Comparison of ENCODE assay signal across 10 cellular contexts in genomic region chr12:53222170-53223005, GRCh38. TPM values are rescaled to one million over a fixed set of nuclear protein-coding genes. Genes with fewer than 3 reads are reported as not detected.
A peak's percentile ranks its signal among the peaks of the same experiment; 100 is the strongest.
DNase-seq lines count a peak whose midpoint lies in the region; ATAC-seq, FAIRE-seq and TF ChIP-seq lines count a peak whose summit lies in the region.
"Had no signal": no experiment of that assay in that cellular context is flagged by ENCODE, and none has a peak within 500 bp of the region (broad histone marks: within the 10 kb centered on the region; RNA-seq: fewer than 3 reads in every experiment).

No MANE protein-coding gene starts in this region.

- H3K4me2 ChIP-seq in HepG2 (ENCODE audit: low read depth, low read length) = peak overlapping the region; percentile 100

- TF ChIP-seq CTCF in HepG2 (CRISPR knock-in tag; IDR thresholded peaks at IDR 0.05) = no peak
- no peak for TF ChIP-seq CTCF in thyroid gland (IDR thresholded peaks at IDR 0.05)

- peaks cover 40% of the 10 kb centered on the region for H3K4me1 ChIP-seq in adipocyte (ENCODE audit: control insufficient read depth, insufficient read depth, low read length)
- H3K4me1 ChIP-seq in HepG2 (ENCODE audit: insufficient read depth, low read length) = peaks cover 57% of the 10 kb centered on the region
- H3K4me1 ChIP-seq in thyroid gland = peaks cover 31 to 64% of the 10 kb centered on the region in 2 donors

- no peaks in the 10 kb centered on the region for H3K79me2 ChIP-seq in HepG2 (ENCODE audit: insufficient read depth, low read length)

- CTCF ChIA-PET in HepG2 (lab: Yijun Ruan, JAX; ENCODE audit: low intra/inter-chr PET ratio, low total read pairs) = no interaction called here

- H3K4me1 Mint-ChIP-seq in activated CD4-positive, alpha-beta T cell treated with anti-CD3 and anti-CD28 coated beads, Interleukin-2, amount 10 ng/mL, durations not matched to agents 24 days and 14 days = peaks cover 72% of the 10 kb centered on the region

- H4K20me1 ChIP-seq in HepG2 (ENCODE audit: insufficient read depth, low read length) = no peaks in the 10 kb centered on the region

- peak overlapping the region; percentile 90 for H3K27ac Mint-ChIP-seq in activated CD4-positive, alpha-beta T cell treated with anti-CD3 and anti-CD28 coated beads, Interleukin-2, amount 10 ng/mL, durations not matched to agents 24 days and 14 days

- no peak for ATAC-seq in HepG2
- no peak for ATAC-seq in left lobe of liver
- ATAC-seq in HG02938 (IDR thresholded peaks at IDR 0.05; ENCODE audit: unreplicated experiment) = no peak

- H3K4me3 ChIP-seq in adipocyte (ENCODE audit: low read length) (peak overlapping the region; percentile 59), HepG2 (replicated peaks in 1 of 3; ENCODE audit: insufficient read depth in 1 of 3, low read depth in 2 of 3, low read length in 3 of 3) (peak overlapping the region; percentile 36 to 89 (median 89)), thyroid gland (replicated peaks in 1 of 3) (peak overlapping the region in 1 of 3 donors; percentile 60)

- H3K9me3 ChIP-seq in adipocyte (ENCODE audit: control insufficient read depth, low read length) = no peaks in the 10 kb centered on the region
- H3K9me3 ChIP-seq in HepG2 (ENCODE audit: low read length) = no peaks in the 10 kb centered on the region
- H3K9me3 ChIP-seq in thyroid gland = no peaks in the 10 kb centered on the region

- H2AFZ ChIP-seq in HepG2 (ENCODE audit: low read length) = no peak overlapping the region

- intact Hi-C loops in activated CD4-positive, alpha-beta T cell treated with anti-CD3 and anti-CD28 coated beads, Interleukin-2, amount 10 ng/mL, durations not matched to agents 24 days and 14 days (cut with micrococcal nuclease) = no loop called here
- intact Hi-C loops in HepG2 (cut with micrococcal nuclease; ENCODE audit: unreplicated experiment) = loop anchor here (5.0 kb wide), 1 partner anchor 75 kb away; the partner anchor contains the start of genes MYG1 and PFDN5
- intact Hi-C loops in thyroid gland (cut with DNase I) = no loop called here

- in situ Hi-C loops in HepG2 (cut with HindIII; ENCODE audit: extremely low pct_ligation_motif_present, low pct_unique_long_range_greater_than_20kb) (no loop called here), KBM-7 (cut with MboI; ENCODE audit: low pct_unique_long_range_greater_than_20kb, low sequenced_read_pairs) (no loop called here)

- H3K36me3 Mint-ChIP-seq in activated CD4-positive, alpha-beta T cell treated with anti-CD3 and anti-CD28 coated beads, Interleukin-2, amount 10 ng/mL, durations not matched to agents 24 days and 14 days (ENCODE audit: low read depth) = peaks cover 28% of the 10 kb centered on the region

- no peaks in the 10 kb centered on the region for H3K27me3 ChIP-seq in adipocyte (replicated peaks; ENCODE audit: control insufficient read depth, insufficient read depth, low read length)
- peaks cover 0 to 23% of the 10 kb centered on the region in 2 experiments; a peak in 4 of 5 replicates for H3K27me3 ChIP-seq in HepG2 (ENCODE audit: control insufficient read depth in 1 of 2, insufficient read depth in 2 of 2, low read length in 2 of 2)
- H3K27me3 ChIP-seq in thyroid gland = no peaks in the 10 kb centered on the region

- no peak for TF ChIP-seq RAD21 in HepG2 (CRISPR knock-in tag; IDR thresholded peaks at IDR 0.05)

- no peaks in the 10 kb centered on the region for H3K36me3 ChIP-seq in adipocyte (ENCODE audit: control insufficient read depth, insufficient read depth, low read length, severe bottlenecking)
- no peaks in the 10 kb centered on the region for H3K36me3 ChIP-seq in HepG2 (replicated peaks in 1 of 2; ENCODE audit: control insufficient read depth in 1 of 2, insufficient read depth in 2 of 2, low read length in 2 of 2)
- peaks cover 0 to 9% of the 10 kb centered on the region in 2 donors for H3K36me3 ChIP-seq in thyroid gland

- H3K9ac ChIP-seq in adipocyte (ENCODE audit: low read length) (peak overlapping the region; percentile 85), HepG2 (ENCODE audit: insufficient read depth, low read depth, low read length) (no peak overlapping the region)

- no peak for TF ChIP-seq POLR2A in HepG2 (IDR thresholded peaks at IDR 0.05; ENCODE audit: insufficient read depth in 1 of 2, low read depth in 2 of 2, low read length in 2 of 2)
- no peak for TF ChIP-seq POLR2A in thyroid gland (IDR thresholded peaks at IDR 0.05)

- POLR2A ChIA-PET in HepG2 (lab: Yijun Ruan, JAX) = no interaction called here

- H3K4me3 Mint-ChIP-seq in activated CD4-positive, alpha-beta T cell treated with anti-CD3 and anti-CD28 coated beads, Interleukin-2, amount 10 ng/mL, durations not matched to agents 24 days and 14 days = peak overlapping the region; percentile 78

- TF ChIP-seq EP300 in HepG2 (IDR thresholded peaks at IDR 0.05; ENCODE audit: low read depth in 2 of 2, low read length in 2 of 2) (no peak), HepG2 (CRISPR knock-in tag; IDR thresholded peaks at IDR 0.05; ENCODE audit: borderline replicate concordance) (no peak)

- H3K27ac ChIP-seq in HepG2 (ENCODE audit: extremely low read length, insufficient read depth, low read length) (no peak overlapping the region), thyroid gland (peak overlapping the region; percentile 91 to 99 (median 98))

- BruUV-seq in HepG2 (replicated peaks; lab: Mats Ljungman, UMichigan) = no TSS peak

- FAIRE-seq in HepG2 (lab: Jason Lieb, UNC) = no peak

- WGBS in HepG2 (ENCODE audit: low lambda C conversion rate) = 13% methylated on average over 5 of the region's 5 CpGs
- WGBS in thyroid gland, 2 donors = 58 to 66% methylated on average over 4 to 5 of the region's 5 CpGs

- no peak for DNase-seq in activated CD4-positive, alpha-beta T cell treated with anti-CD3 and anti-CD28 coated beads, Interleukin-2, amount 10 ng/mL, durations not matched to agents 24 days and 14 days
- DNase-seq in activated CD4-positive, alpha-beta T cell treated with anti-CD3 and anti-CD28 coated beads for 48 hours = no peak
- DNase-seq in adipocyte (ENCODE audit: low read depth) (peak; percentile 80), HepG2 (ENCODE audit: low spot score) (no peak), thyroid gland (no peak), left lobe of liver (ENCODE audit: low spot score) (no peak), KBM-7 (no peak)
- DNase-seq: NCI-H1105 had no signal

- H3K9me3 Mint-ChIP-seq in activated CD4-positive, alpha-beta T cell treated with anti-CD3 and anti-CD28 coated beads, Interleukin-2, amount 10 ng/mL, durations not matched to agents 24 days and 14 days = no peaks in the 10 kb centered on the region

- H3K27me3 Mint-ChIP-seq in activated CD4-positive, alpha-beta T cell treated with anti-CD3 and anti-CD28 coated beads, Interleukin-2, amount 10 ng/mL, durations not matched to agents 24 days and 14 days = peaks cover 1% of the 10 kb centered on the region

RNA-seq across cellular contexts. Expression of gene RARG, which starts 9.6 kb away (rescaled TPM):
- 57.2 and 58.5 TPM in 2 replicates for total RNA-seq in activated CD4-positive, alpha-beta T cell treated with anti-CD3 and anti-CD28 coated beads, Interleukin-2, amount 10 ng/mL, durations not matched to agents 24 days and 14 days
- total RNA-seq in HepG2 (2016; rRNA removed; fragmentation: Illumina TruSeq; extraction: Trizol) (0.77 and 0.91 TPM in 2 replicates), thyroid gland (10 to 100 TPM; 13.6 to 27.7 (median 23.8) TPM), left lobe of liver (2.5 TPM)
- total RNA-seq in HepG2 (2016; cell fraction: cytosol; rRNA removed; fragmentation: Illumina TruSeq; extraction: Trizol; ENCODE audit: low read depth) = 0.18 and 0.91 TPM in 2 replicates
- total RNA-seq in HepG2 (2016; cell fraction: insoluble cytoplasmic fraction; rRNA removed; fragmentation: Illumina TruSeq; extraction: Trizol) = 0.49 and 1.3 TPM in 2 replicates
- total RNA-seq in HepG2 (2016; cell fraction: membrane; rRNA removed; fragmentation: Illumina TruSeq; extraction: Trizol) = 0.90 and 1.1 TPM in 2 replicates
- 0.72 and 1.5 TPM in 2 replicates for total RNA-seq in HepG2 (2016; cell fraction: nucleus; rRNA removed; fragmentation: Illumina TruSeq; extraction: Trizol)
- 1.5 and 1.6 TPM in 2 replicates for polyA plus RNA-seq in HepG2 (2011; rRNA removed)
- polyA plus RNA-seq in HepG2 (2011; cell fraction: cytosol; rRNA removed) = 0.87 and 1.9 TPM in 2 replicates
- polyA plus RNA-seq in HepG2 (2011; cell fraction: nucleus; rRNA removed) = 3.2 and 4.1 TPM in 2 replicates
- polyA plus RNA-seq in HepG2 (2012) = 0.89 and 0.92 TPM in 2 replicates
- polyA plus RNA-seq in HepG2 (2016; cell fraction: cytosol; fragmentation: Illumina TruSeq; extraction: Trizol; ENCODE audit: low read depth) = 0.21 and 0.27 TPM in 2 replicates
- polyA plus RNA-seq in HepG2 (2016; cell fraction: insoluble cytoplasmic fraction; fragmentation: Illumina TruSeq; extraction: Trizol; ENCODE audit: low read depth) = 1.0 and 1.1 TPM in 2 replicates
- 0.57 and 0.81 TPM in 2 replicates for polyA plus RNA-seq in HepG2 (2016; cell fraction: membrane; fragmentation: Illumina TruSeq; extraction: Trizol; ENCODE audit: low read depth)
- polyA plus RNA-seq in HepG2 (2016; cell fraction: nucleus; fragmentation: Illumina TruSeq; extraction: Trizol; ENCODE audit: insufficient read depth, low read depth) = 2.2 and 2.3 TPM in 2 replicates
- polyA minus RNA-seq in HepG2 (2011; rRNA and poly(A)+ RNA removed; ENCODE audit: low replicate concordance) = 4.0 and 33.4 TPM in 2 replicates
- polyA minus RNA-seq in HepG2 (2011; cell fraction: cytosol; rRNA and poly(A)+ RNA removed) = 0.99 and 1.1 TPM in 2 replicates
- polyA minus RNA-seq in HepG2 (2011; cell fraction: nucleus; rRNA and poly(A)+ RNA removed) = 0.25 and 1.7 TPM in 2 replicates

RNA-seq across cellular contexts. Expression of gene ITGB7, which starts 15.3 kb away (rescaled TPM):
- 226 and 239 TPM in 2 replicates for total RNA-seq in activated CD4-positive, alpha-beta T cell treated with anti-CD3 and anti-CD28 coated beads, Interleukin-2, amount 10 ng/mL, durations not matched to agents 24 days and 14 days
- 0.13 and 0.18 TPM in 2 replicates for total RNA-seq in HepG2 (2016; rRNA removed; fragmentation: Illumina TruSeq; extraction: Trizol)
- total RNA-seq in HepG2 (2016; cell fraction: cytosol; rRNA removed; fragmentation: Illumina TruSeq; extraction: Trizol; ENCODE audit: low read depth) = not detected in 2 replicates
- total RNA-seq in HepG2 (2016; cell fraction: insoluble cytoplasmic fraction; rRNA removed; fragmentation: Illumina TruSeq; extraction: Trizol) = 0.32 TPM in 1 of 2 replicates, not detected in the other
- not detected in 2 replicates for total RNA-seq in HepG2 (2016; cell fraction: membrane; rRNA removed; fragmentation: Illumina TruSeq; extraction: Trizol)
- total RNA-seq in HepG2 (2016; cell fraction: nucleus; rRNA removed; fragmentation: Illumina TruSeq; extraction: Trizol) = not detected in 2 replicates
- 0.14 and 0.16 TPM in 2 replicates for polyA plus RNA-seq in HepG2 (2011; rRNA removed)
- 0.09 and 0.13 TPM in 2 replicates for polyA plus RNA-seq in HepG2 (2011; cell fraction: cytosol; rRNA removed)
- 0.39 and 0.40 TPM in 2 replicates for polyA plus RNA-seq in HepG2 (2011; cell fraction: nucleus; rRNA removed)
- 0.20 and 0.30 TPM in 2 replicates for polyA plus RNA-seq in HepG2 (2012)
- not detected in 2 replicates for polyA plus RNA-seq in HepG2 (2016; cell fraction: cytosol; fragmentation: Illumina TruSeq; extraction: Trizol; ENCODE audit: low read depth)
- polyA plus RNA-seq in HepG2 (2016; cell fraction: insoluble cytoplasmic fraction; fragmentation: Illumina TruSeq; extraction: Trizol; ENCODE audit: low read depth) = 0.33 TPM in 1 of 2 replicates, not detected in the other
- polyA plus RNA-seq in HepG2 (2016; cell fraction: membrane; fragmentation: Illumina TruSeq; extraction: Trizol; ENCODE audit: low read depth) = not detected in 2 replicates
- 0.20 TPM in 1 of 2 replicates, not detected in the other for polyA plus RNA-seq in HepG2 (2016; cell fraction: nucleus; fragmentation: Illumina TruSeq; extraction: Trizol; ENCODE audit: insufficient read depth, low read depth)
- 0.40 and 2.6 TPM in 2 replicates for polyA minus RNA-seq in HepG2 (2011; rRNA and poly(A)+ RNA removed; ENCODE audit: low replicate concordance)
- not detected in 2 replicates for polyA minus RNA-seq in HepG2 (2011; cell fraction: cytosol; rRNA and poly(A)+ RNA removed)
- not detected in 2 replicates for polyA minus RNA-seq in HepG2 (2011; cell fraction: nucleus; rRNA and poly(A)+ RNA removed)
- total RNA-seq in thyroid gland = 10 to 100 TPM in 1 of 4 donors, 1 to 10 TPM in 3; 3.2 to 15.6 (median 4.9) TPM
- total RNA-seq in left lobe of liver = 8.6 TPM
- total RNA-seq: glomerular endothelial cell had no signal

RNA-seq across cellular contexts. Expression of gene CSAD, which starts 41.7 kb away (rescaled TPM):
- 21.6 and 25.6 TPM in 2 replicates for total RNA-seq in activated CD4-positive, alpha-beta T cell treated with anti-CD3 and anti-CD28 coated beads, Interleukin-2, amount 10 ng/mL, durations not matched to agents 24 days and 14 days
- total RNA-seq in HepG2 (2016; rRNA removed; fragmentation: Illumina TruSeq; extraction: Trizol) (2.7 and 7.2 TPM in 2 replicates), thyroid gland (10 to 100 TPM; 20.6 to 39.7 (median 25.2) TPM), left lobe of liver (53.6 TPM)
- total RNA-seq in HepG2 (2016; cell fraction: cytosol; rRNA removed; fragmentation: Illumina TruSeq; extraction: Trizol; ENCODE audit: low read depth) = 3.9 and 6.0 TPM in 2 replicates
- total RNA-seq in HepG2 (2016; cell fraction: insoluble cytoplasmic fraction; rRNA removed; fragmentation: Illumina TruSeq; extraction: Trizol) = 1.3 and 7.7 TPM in 2 replicates
- total RNA-seq in HepG2 (2016; cell fraction: membrane; rRNA removed; fragmentation: Illumina TruSeq; extraction: Trizol) = 2.3 TPM in 2 replicates
- total RNA-seq in HepG2 (2016; cell fraction: nucleus; rRNA removed; fragmentation: Illumina TruSeq; extraction: Trizol) = 12.9 and 16.2 TPM in 2 replicates
- polyA plus RNA-seq in HepG2 (2011; rRNA removed) = 23.5 and 25.2 TPM in 2 replicates
- 4.3 and 5.6 TPM in 2 replicates for polyA plus RNA-seq in HepG2 (2011; cell fraction: cytosol; rRNA removed)
- 112 and 125 TPM in 2 replicates for polyA plus RNA-seq in HepG2 (2011; cell fraction: nucleus; rRNA removed)
- 10.0 and 10.8 TPM in 2 replicates for polyA plus RNA-seq in HepG2 (2012)
- polyA plus RNA-seq in HepG2 (2016; cell fraction: cytosol; fragmentation: Illumina TruSeq; extraction: Trizol; ENCODE audit: low read depth) = 0.41 and 0.44 TPM in 2 replicates
- polyA plus RNA-seq in HepG2 (2016; cell fraction: insoluble cytoplasmic fraction; fragmentation: Illumina TruSeq; extraction: Trizol; ENCODE audit: low read depth) = 2.9 and 3.3 TPM in 2 replicates
- polyA plus RNA-seq in HepG2 (2016; cell fraction: membrane; fragmentation: Illumina TruSeq; extraction: Trizol; ENCODE audit: low read depth) = 1.2 TPM in 2 replicates
- polyA plus RNA-seq in HepG2 (2016; cell fraction: nucleus; fragmentation: Illumina TruSeq; extraction: Trizol; ENCODE audit: insufficient read depth, low read depth) = 64.6 and 67.6 TPM in 2 replicates
- polyA minus RNA-seq in HepG2 (2011; rRNA and poly(A)+ RNA removed; ENCODE audit: low replicate concordance) = 12.1 and 29.8 TPM in 2 replicates
- polyA minus RNA-seq in HepG2 (2011; cell fraction: cytosol; rRNA and poly(A)+ RNA removed) = 1.8 and 1.9 TPM in 2 replicates
- polyA minus RNA-seq in HepG2 (2011; cell fraction: nucleus; rRNA and poly(A)+ RNA removed) = 20.1 and 26.4 TPM in 2 replicates

RNA-seq across cellular contexts. Expression of gene ZNF740, which starts 41.9 kb away (rescaled TPM):
- 44.0 and 50.5 TPM in 2 replicates for total RNA-seq in activated CD4-positive, alpha-beta T cell treated with anti-CD3 and anti-CD28 coated beads, Interleukin-2, amount 10 ng/mL, durations not matched to agents 24 days and 14 days
- total RNA-seq in HepG2 (2016; rRNA removed; fragmentation: Illumina TruSeq; extraction: Trizol) (15.0 and 16.9 TPM in 2 replicates), thyroid gland (10 to 100 TPM; 16.5 to 22.8 (median 20.6) TPM), left lobe of liver (25.9 TPM)
- total RNA-seq in HepG2 (2016; cell fraction: cytosol; rRNA removed; fragmentation: Illumina TruSeq; extraction: Trizol; ENCODE audit: low read depth) = 2.4 and 4.8 TPM in 2 replicates
- total RNA-seq in HepG2 (2016; cell fraction: insoluble cytoplasmic fraction; rRNA removed; fragmentation: Illumina TruSeq; extraction: Trizol) = 13.9 and 16.1 TPM in 2 replicates
- total RNA-seq in HepG2 (2016; cell fraction: membrane; rRNA removed; fragmentation: Illumina TruSeq; extraction: Trizol) = 11.3 and 11.8 TPM in 2 replicates
- 20.9 and 23.7 TPM in 2 replicates for total RNA-seq in HepG2 (2016; cell fraction: nucleus; rRNA removed; fragmentation: Illumina TruSeq; extraction: Trizol)
- 19.0 and 22.0 TPM in 2 replicates for polyA plus RNA-seq in HepG2 (2011; rRNA removed)
- polyA plus RNA-seq in HepG2 (2011; cell fraction: cytosol; rRNA removed) = 7.2 and 8.9 TPM in 2 replicates
- 49.3 and 50.2 TPM in 2 replicates for polyA plus RNA-seq in HepG2 (2011; cell fraction: nucleus; rRNA removed)
- polyA plus RNA-seq in HepG2 (2012) = 15.4 and 16.5 TPM in 2 replicates
- polyA plus RNA-seq in HepG2 (2016; cell fraction: cytosol; fragmentation: Illumina TruSeq; extraction: Trizol; ENCODE audit: low read depth) = 1.4 and 2.0 TPM in 2 replicates
- polyA plus RNA-seq in HepG2 (2016; cell fraction: insoluble cytoplasmic fraction; fragmentation: Illumina TruSeq; extraction: Trizol; ENCODE audit: low read depth) = 11.3 and 12.0 TPM in 2 replicates
- polyA plus RNA-seq in HepG2 (2016; cell fraction: membrane; fragmentation: Illumina TruSeq; extraction: Trizol; ENCODE audit: low read depth) = 4.1 and 5.8 TPM in 2 replicates
- 21.2 and 25.1 TPM in 2 replicates for polyA plus RNA-seq in HepG2 (2016; cell fraction: nucleus; fragmentation: Illumina TruSeq; extraction: Trizol; ENCODE audit: insufficient read depth, low read depth)
- 41.0 and 77.8 TPM in 2 replicates for polyA minus RNA-seq in HepG2 (2011; rRNA and poly(A)+ RNA removed; ENCODE audit: low replicate concordance)
- polyA minus RNA-seq in HepG2 (2011; cell fraction: cytosol; rRNA and poly(A)+ RNA removed) = 8.4 and 10.6 TPM in 2 replicates
- 91.4 and 93.6 TPM in 2 replicates for polyA minus RNA-seq in HepG2 (2011; cell fraction: nucleus; rRNA and poly(A)+ RNA removed)

RNA-seq across cellular contexts. Expression of gene ESPL1, which starts 45.7 kb away (rescaled TPM):
- 71.8 and 76.7 TPM in 2 replicates for total RNA-seq in activated CD4-positive, alpha-beta T cell treated with anti-CD3 and anti-CD28 coated beads, Interleukin-2, amount 10 ng/mL, durations not matched to agents 24 days and 14 days
- total RNA-seq in HepG2 (2016; rRNA removed; fragmentation: Illumina TruSeq; extraction: Trizol) = 11.5 and 11.6 TPM in 2 replicates
- total RNA-seq in HepG2 (2016; cell fraction: cytosol; rRNA removed; fragmentation: Illumina TruSeq; extraction: Trizol; ENCODE audit: low read depth) = 2.5 and 2.8 TPM in 2 replicates
- 11.5 and 12.0 TPM in 2 replicates for total RNA-seq in HepG2 (2016; cell fraction: insoluble cytoplasmic fraction; rRNA removed; fragmentation: Illumina TruSeq; extraction: Trizol)
- 3.1 and 4.2 TPM in 2 replicates for total RNA-seq in HepG2 (2016; cell fraction: membrane; rRNA removed; fragmentation: Illumina TruSeq; extraction: Trizol)
- total RNA-seq in HepG2 (2016; cell fraction: nucleus; rRNA removed; fragmentation: Illumina TruSeq; extraction: Trizol) = 16.7 and 24.8 TPM in 2 replicates
- 5.3 and 5.8 TPM in 2 replicates for polyA plus RNA-seq in HepG2 (2011; rRNA removed)
- polyA plus RNA-seq in HepG2 (2011; cell fraction: cytosol; rRNA removed) = 1.9 and 3.3 TPM in 2 replicates
- 22.2 and 36.2 TPM in 2 replicates for polyA plus RNA-seq in HepG2 (2011; cell fraction: nucleus; rRNA removed)
- polyA plus RNA-seq in HepG2 (2012) = 2.4 and 4.2 TPM in 2 replicates
- 0.60 and 0.89 TPM in 2 replicates for polyA plus RNA-seq in HepG2 (2016; cell fraction: cytosol; fragmentation: Illumina TruSeq; extraction: Trizol; ENCODE audit: low read depth)
- 5.1 and 8.7 TPM in 2 replicates for polyA plus RNA-seq in HepG2 (2016; cell fraction: insoluble cytoplasmic fraction; fragmentation: Illumina TruSeq; extraction: Trizol; ENCODE audit: low read depth)
- polyA plus RNA-seq in HepG2 (2016; cell fraction: membrane; fragmentation: Illumina TruSeq; extraction: Trizol; ENCODE audit: low read depth) = 1.7 and 1.8 TPM in 2 replicates
- 41.3 and 46.0 TPM in 2 replicates for polyA plus RNA-seq in HepG2 (2016; cell fraction: nucleus; fragmentation: Illumina TruSeq; extraction: Trizol; ENCODE audit: insufficient read depth, low read depth)
- 14.1 and 75.7 TPM in 2 replicates for polyA minus RNA-seq in HepG2 (2011; rRNA and poly(A)+ RNA removed; ENCODE audit: low replicate concordance)
- 2.5 and 3.9 TPM in 2 replicates for polyA minus RNA-seq in HepG2 (2011; cell fraction: cytosol; rRNA and poly(A)+ RNA removed)
- polyA minus RNA-seq in HepG2 (2011; cell fraction: nucleus; rRNA and poly(A)+ RNA removed) = 13.1 and 16.0 TPM in 2 replicates
- 1 to 10 TPM in 1 of 4 donors, under 1 TPM in 3; 0.13 to 1.5 (median 0.52) TPM for total RNA-seq in thyroid gland
- total RNA-seq in left lobe of liver = 0.73 TPM

Comparison
In these comparisons a context has a peak if more than half of its experiments do, and no peak if none do; other contexts are left out.
1. RNA of gene ITGB7, which starts 15.3 kb away (total RNA-seq): 226 to 239 TPM in activated CD4-positive, alpha-beta T cell treated with anti-CD3 and anti-CD28 coated beads, Interleukin-2, amount 10 ng/mL, durations not matched to agents 24 days and 14 days; 8.6 TPM in left lobe of liver (single experiment), 3.2 to 15.6 TPM in thyroid gland and 0.13 to 0.32 TPM in HepG2; every median in the first group is over 10 times any median in the second.